ENCODE assay signal across 8 cellular contexts in genomic region chr4:140372607-140373327, GRCh38. TPM values are rescaled to one million over a fixed set of nuclear protein-coding genes. Genes with fewer than 3 reads are reported as not detected.
A peak's percentile ranks its signal among the peaks of the same experiment; 100 is the strongest.
DNase-seq lines count a peak whose midpoint lies in the region; ATAC-seq and TF ChIP-seq lines count a peak whose summit lies in the region.

No MANE protein-coding gene starts in this region.

- no peak for TF ChIP-seq CTCF in HL-60 (IDR thresholded peaks at IDR 0.05; ENCODE audit: insufficient read depth, low read length)
- no peak for TF ChIP-seq CTCF in coronary artery (IDR thresholded peaks at IDR 0.05)
- peak; percentile 75 for TF ChIP-seq CTCF in type B pancreatic cell (conservative IDR thresholded peaks at IDR 0.05)

- H3K36me3 Mint-ChIP-seq in T-helper 2 cell treated with Interferon-gamma antibody and Interleukin-4, amounts not matched to agents 5 μg/mL and 100 μg/mL, for 36 hours (ENCODE audit: low read depth): peaks cover 2% of the 10 kb centered on the region
- no peaks in the 10 kb centered on the region for H3K36me3 Mint-ChIP-seq in type B pancreatic cell

- H3K27ac ChIP-seq in HL-60 (replicated peaks) (peak overlapping the region; percentile 63), coronary artery (peak overlapping the region; percentile 68 to 72), mesodermal cell (ENCODE audit: low read depth, low read length, severe bottlenecking) (peak overlapping the region; percentile 77)

- peaks cover 12% of the 10 kb centered on the region for H3K27me3 Mint-ChIP-seq in T-helper 2 cell treated with Interferon-gamma antibody and Interleukin-4, amounts not matched to agents 5 μg/mL and 100 μg/mL, for 36 hours (ENCODE audit: low read depth)
- H3K27me3 Mint-ChIP-seq in type B pancreatic cell: no peaks in the 10 kb centered on the region

- H3K4me1 Mint-ChIP-seq in T-helper 2 cell treated with Interferon-gamma antibody and Interleukin-4, amounts not matched to agents 5 μg/mL and 100 μg/mL, for 36 hours (ENCODE audit: low read depth): peaks cover 23% of the 10 kb centered on the region
- H3K4me1 Mint-ChIP-seq in type B pancreatic cell (ENCODE audit: unreplicated experiment): peaks cover 22% of the 10 kb centered on the region

- H3K4me3 ChIP-seq in GM08714 (ENCODE audit: low read length): peak overlapping the region; percentile 97
- H3K4me3 ChIP-seq in HL-60 (replicated peaks; ENCODE audit: insufficient read depth, low read length): peak overlapping the region; percentile 93
- H3K4me3 ChIP-seq in coronary artery: peak overlapping the region; percentile 78
- peak overlapping the region; percentile 77 for H3K4me3 ChIP-seq in mesodermal cell (ENCODE audit: extremely low read depth, insufficient read depth, low read length, poor library complexity, severe bottlenecking)

- no peaks in the 10 kb centered on the region for H3K27me3 ChIP-seq in HL-60 (ENCODE audit: insufficient read depth, poor library complexity, severe bottlenecking)

- peaks cover 9% of the 10 kb centered on the region for H3K4me1 ChIP-seq in mesodermal cell (ENCODE audit: control insufficient read depth, insufficient read depth, low read length, poor library complexity, severe bottlenecking)

- H3K9me3 ChIP-seq in mesodermal cell (ENCODE audit: control insufficient read depth, low read length): no peaks in the 10 kb centered on the region

- WGBS in mesodermal cell (ENCODE audit: insufficient coverage in 2 of 2), 2 experiments: 5 to 10% methylated on average over 13 to 16 of the region's 22 CpGs

- no peak overlapping the region for H3K27ac Mint-ChIP-seq in T-helper 2 cell treated with Interferon-gamma antibody and Interleukin-4, amounts not matched to agents 5 μg/mL and 100 μg/mL, for 36 hours
- H3K27ac Mint-ChIP-seq in type B pancreatic cell: no peak overlapping the region

- peak; percentile 63 to 75 for DNase-seq in HL-60 (ENCODE audit: low read depth in 1 of 2, low spot score in 1 of 2)
- peak; percentile 20 for DNase-seq in T-helper 2 cell treated with Interferon-gamma antibody and Interleukin-4, amounts not matched to agents 5 μg/mL and 100 μg/mL, for 36 hours (ENCODE audit: low spot score)
- no peak for DNase-seq in coronary artery (ENCODE audit: low spot score)
- no peak for DNase-seq in type B pancreatic cell (ENCODE audit: extremely low spot score, unreplicated experiment)
- DNase-seq in cortex of kidney (lab: John Stamatoyannopoulos, UW): no peak

- no peaks in the 10 kb centered on the region for H3K9me3 Mint-ChIP-seq in T-helper 2 cell treated with Interferon-gamma antibody and Interleukin-4, amounts not matched to agents 5 μg/mL and 100 μg/mL, for 36 hours
- no peaks in the 10 kb centered on the region for H3K9me3 Mint-ChIP-seq in type B pancreatic cell

- H3K4me3 Mint-ChIP-seq in T-helper 2 cell treated with Interferon-gamma antibody and Interleukin-4, amounts not matched to agents 5 μg/mL and 100 μg/mL, for 36 hours: no peak overlapping the region
- H3K4me3 Mint-ChIP-seq in type B pancreatic cell: no peak overlapping the region

- no peaks in the 10 kb centered on the region for H3K36me3 ChIP-seq in mesodermal cell (ENCODE audit: control insufficient read depth, insufficient read depth, low read length)

- ATAC-seq in GM21515 (IDR thresholded peaks at IDR 0.05; ENCODE audit: unreplicated experiment): peak; percentile 65

RNA-seq across cellular contexts. Expression of gene SCOC, which starts 0.7 kb away (rescaled TPM):
- 83.4 TPM for polyA plus RNA-seq in mesodermal cell (2013, experiment 1 of 2)
- 90.5 TPM for polyA plus RNA-seq in mesodermal cell (2013, experiment 2 of 2)
- 51.4 and 58.0 TPM in 2 replicates for total RNA-seq in type B pancreatic cell (ENCODE audit: low replicate concordance)

RNA-seq across cellular contexts. Expression of gene CLGN, which starts 54.7 kb away (rescaled TPM):
- 3.3 TPM for polyA plus RNA-seq in mesodermal cell (2013, experiment 1 of 2)
- polyA plus RNA-seq in mesodermal cell (2013, experiment 2 of 2): 5.1 TPM
- total RNA-seq in type B pancreatic cell (ENCODE audit: low replicate concordance): 3.0 and 6.4 TPM in 2 replicates

Comparison
In these comparisons a context has a peak if more than half of its experiments do, and no peak if none do; other contexts are left out.
1. DNase-seq: peak in HL-60 (2 of 2) and T-helper 2 cell treated with Interferon-gamma antibody and Interleukin-4, amounts not matched to agents 5 μg/mL and 100 μg/mL, for 36 hours (single experiment); none in coronary artery (single experiment), type B pancreatic cell (single experiment) and cortex of kidney (single experiment).
2. Peak in every context shown above with its lines, with median percentiles within 50 percentile points of each other: H3K4me3 ChIP-seq and H3K27ac ChIP-seq.